ENCODE assay signal across 1 cellular context in the genomic region with DNA sequence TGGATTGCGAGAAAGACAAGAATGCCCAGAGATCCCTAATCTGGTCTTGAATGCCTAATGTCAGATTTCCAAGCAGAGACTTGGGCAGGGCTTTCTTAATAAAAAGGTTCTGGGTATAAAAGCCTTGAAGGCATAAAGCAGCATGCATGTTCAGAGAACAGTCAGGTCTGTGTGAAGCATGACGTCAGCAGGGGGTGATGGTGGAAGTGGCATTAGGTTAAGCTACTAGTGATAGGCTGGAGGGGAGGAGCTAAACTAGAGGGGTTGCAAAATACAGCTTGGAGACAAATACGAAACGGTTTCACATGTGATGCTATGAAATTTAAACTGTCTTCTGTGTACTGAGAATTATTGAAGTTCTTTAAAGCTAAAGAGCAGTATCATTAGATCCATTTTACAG.
TF ChIP-seq lines count a peak whose summit lies in the region.

No MANE protein-coding gene starts in this region.

TF ChIP-seq in WTC11, 78 proteins besides CTCF, POLR2A, EP300 and RAD21 (continued from another document):
- TF ChIP-seq, protein P1, sequence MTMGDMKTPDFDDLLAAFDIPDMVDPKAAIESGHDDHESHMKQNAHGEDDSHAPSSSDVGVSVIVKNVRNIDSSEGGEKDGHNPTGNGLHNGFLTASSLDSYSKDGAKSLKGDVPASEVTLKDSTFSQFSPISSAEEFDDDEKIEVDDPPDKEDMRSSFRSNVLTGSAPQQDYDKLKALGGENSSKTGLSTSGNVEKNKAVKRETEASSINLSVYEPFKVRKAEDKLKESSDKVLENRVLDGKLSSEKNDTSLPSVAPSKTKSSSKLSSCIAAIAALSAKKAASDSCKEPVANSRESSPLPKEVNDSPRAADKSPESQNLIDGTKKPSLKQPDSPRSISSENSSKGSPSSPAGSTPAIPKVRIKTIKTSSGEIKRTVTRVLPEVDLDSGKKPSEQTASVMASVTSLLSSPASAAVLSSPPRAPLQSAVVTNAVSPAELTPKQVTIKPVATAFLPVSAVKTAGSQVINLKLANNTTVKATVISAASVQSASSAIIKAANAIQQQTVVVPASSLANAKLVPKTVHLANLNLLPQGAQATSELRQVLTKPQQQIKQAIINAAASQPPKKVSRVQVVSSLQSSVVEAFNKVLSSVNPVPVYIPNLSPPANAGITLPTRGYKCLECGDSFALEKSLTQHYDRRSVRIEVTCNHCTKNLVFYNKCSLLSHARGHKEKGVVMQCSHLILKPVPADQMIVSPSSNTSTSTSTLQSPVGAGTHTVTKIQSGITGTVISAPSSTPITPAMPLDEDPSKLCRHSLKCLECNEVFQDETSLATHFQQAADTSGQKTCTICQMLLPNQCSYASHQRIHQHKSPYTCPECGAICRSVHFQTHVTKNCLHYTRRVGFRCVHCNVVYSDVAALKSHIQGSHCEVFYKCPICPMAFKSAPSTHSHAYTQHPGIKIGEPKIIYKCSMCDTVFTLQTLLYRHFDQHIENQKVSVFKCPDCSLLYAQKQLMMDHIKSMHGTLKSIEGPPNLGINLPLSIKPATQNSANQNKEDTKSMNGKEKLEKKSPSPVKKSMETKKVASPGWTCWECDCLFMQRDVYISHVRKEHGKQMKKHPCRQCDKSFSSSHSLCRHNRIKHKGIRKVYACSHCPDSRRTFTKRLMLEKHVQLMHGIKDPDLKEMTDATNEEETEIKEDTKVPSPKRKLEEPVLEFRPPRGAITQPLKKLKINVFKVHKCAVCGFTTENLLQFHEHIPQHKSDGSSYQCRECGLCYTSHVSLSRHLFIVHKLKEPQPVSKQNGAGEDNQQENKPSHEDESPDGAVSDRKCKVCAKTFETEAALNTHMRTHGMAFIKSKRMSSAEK (CRISPR knock-in tag; IDR thresholded peaks at IDR 0.05; ENCODE audit: borderline replicate concordance): no peak
- no peak for TF ChIP-seq HMGA2 (CRISPR knock-in tag; IDR thresholded peaks at IDR 0.05)
- no peak for TF ChIP-seq FOXK1 (CRISPR knock-in tag; IDR thresholded peaks at IDR 0.05)
- TF ChIP-seq, protein P2, sequence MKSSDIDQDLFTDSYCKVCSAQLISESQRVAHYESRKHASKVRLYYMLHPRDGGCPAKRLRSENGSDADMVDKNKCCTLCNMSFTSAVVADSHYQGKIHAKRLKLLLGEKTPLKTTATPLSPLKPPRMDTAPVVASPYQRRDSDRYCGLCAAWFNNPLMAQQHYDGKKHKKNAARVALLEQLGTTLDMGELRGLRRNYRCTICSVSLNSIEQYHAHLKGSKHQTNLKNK (CRISPR knock-in tag; IDR thresholded peaks at IDR 0.05): no peak
TF ChIP-seq in WTC11: peak in this region for 0.
